In genomic region chr11:2420502-2421225, GRCh38 we compare ENCODE assay signal across 8 cellular contexts. TPM values are rescaled to one million over a fixed set of nuclear protein-coding genes. Genes with fewer than 3 reads are reported as not detected.
DNase-seq lines count a peak whose midpoint lies in the region; ATAC-seq and TF ChIP-seq lines count a peak whose summit lies in the region.

No MANE protein-coding gene starts in this region.

- ATAC-seq in GM21447 (IDR thresholded peaks at IDR 0.05; ENCODE audit: unreplicated experiment) (peak; percentile 57), GM21737 (IDR thresholded peaks at IDR 0.05; ENCODE audit: unreplicated experiment) (no peak)

- no peaks in the 10 kb centered on the region for H3K36me3 ChIP-seq in right atrium auricular region

- peaks cover 0 to 14% of the 10 kb centered on the region in 2 donors for H3K4me1 ChIP-seq in right atrium auricular region

- H3K27ac ChIP-seq in right atrium auricular region = no peak overlapping the region

- H3K4me3 ChIP-seq in right atrium auricular region (no peak overlapping the region), retinal pigment epithelial cell (ENCODE audit: low read length) (no peak overlapping the region)

- TF ChIP-seq CTCF in right atrium auricular region (IDR thresholded peaks at IDR 0.05) (peak; percentile 74 to 95), retinal pigment epithelial cell (conservative IDR thresholded peaks at IDR 0.05; ENCODE audit: low read depth, low read length) (peak; percentile 88)

- DNase-seq in AML-193 (lab: John Stamatoyannopoulos, UW) (peak; percentile 54 to 65), NCI-H128 (lab: John Stamatoyannopoulos, UW; ENCODE audit: unreplicated experiment) (peak; percentile 43), T-helper 1 cell (peak; percentile 41 to 73 (median 60)), amniotic epithelial cell (ENCODE audit: low read depth) (peak; percentile 38), right atrium auricular region (ENCODE audit: low spot score) (peak; percentile 76), retinal pigment epithelial cell (ENCODE audit: low read depth) (no peak)

- H3K9me3 ChIP-seq in right atrium auricular region = no peaks in the 10 kb centered on the region

- no peaks in the 10 kb centered on the region for H3K27me3 ChIP-seq in right atrium auricular region

RNA-seq across cellular contexts. Expression of gene TSSC4, which starts 20.1 kb away (rescaled TPM):
- total RNA-seq in right atrium auricular region = 10 to 100 TPM; 26.7 to 40.3 TPM

RNA-seq across cellular contexts. Expression of gene TRPM5, which starts 23.6 kb away (rescaled TPM):
- total RNA-seq in right atrium auricular region = not detected

RNA-seq across cellular contexts. Expression of gene KCNQ1, which starts 24.1 kb away (rescaled TPM):
- 10 to 100 TPM; 12.7 to 25.1 TPM for total RNA-seq in right atrium auricular region

RNA-seq across cellular contexts. Expression of gene CD81, which starts 43.6 kb away (rescaled TPM):
- total RNA-seq in right atrium auricular region = 100 to 1,000 TPM; 433 to 528 TPM
